In the genomic region with DNA sequence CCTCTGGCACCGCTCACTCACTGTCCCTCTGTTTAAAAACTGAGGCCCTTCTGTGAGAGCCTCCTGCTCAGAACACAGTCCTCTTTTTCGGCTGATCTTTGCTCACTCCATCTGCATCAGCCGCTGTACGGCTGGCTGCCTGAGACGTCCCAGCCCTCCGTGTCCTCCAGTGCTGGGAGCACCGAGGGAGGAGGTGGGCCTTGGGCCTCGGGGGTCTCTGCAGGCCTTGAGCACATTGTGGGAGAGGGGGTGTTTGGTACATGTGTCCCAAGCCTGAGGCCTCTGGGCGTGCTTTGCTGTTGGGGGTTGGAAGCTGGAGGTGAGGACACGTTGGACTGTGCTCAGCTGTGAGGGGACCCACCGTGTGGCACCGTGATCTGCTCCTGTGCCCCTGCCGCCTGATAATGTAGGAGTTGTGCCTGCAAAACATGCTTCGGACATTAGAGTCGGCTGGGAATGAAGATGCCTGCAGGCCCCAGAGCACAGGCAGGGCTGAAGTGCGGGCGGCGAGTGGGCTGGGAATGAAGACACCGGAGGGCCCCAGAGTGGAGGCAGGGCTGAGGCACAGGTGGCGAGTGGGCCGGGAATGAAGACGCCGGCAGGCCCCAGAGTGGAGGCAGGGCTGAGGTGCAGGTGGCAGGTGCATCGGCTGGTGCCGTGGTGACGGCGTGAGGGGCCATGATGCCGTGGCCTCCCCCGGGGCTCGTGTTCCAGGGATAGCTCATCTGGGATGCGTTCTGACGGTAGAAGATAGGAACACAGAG, we compare ENCODE assay signal across 13 cellular contexts.
"Had no signal": no experiment of that assay in that cellular context is flagged by ENCODE, and none has a peak within 500 bp of the region (broad histone marks: within the 10 kb centered on the region; RNA-seq: fewer than 3 reads in every experiment).

No MANE protein-coding gene starts in this region.

- H3K27ac Mint-ChIP-seq: activated naive CD4-positive, alpha-beta T cell treated with anti-CD3 and anti-CD28 coated beads, Interleukin-2, amount 50 U/mL, for 24 hours; effector memory CD8-positive, alpha-beta T cell; stimulated activated naive B cell treated with anti-CD40 and anti-IgM and Interleukin-4, amounts not matched to agents 10 μg/mL and 1 μg/mL and 100 μg/mL, for 72 hours had no signal

- H3K27me3 ChIP-seq: pancreas had no signal

- H3K36me3 ChIP-seq: pancreas, sigmoid colon had no signal

- H3K9me3 Mint-ChIP-seq: activated naive CD4-positive, alpha-beta T cell treated with anti-CD3 and anti-CD28 coated beads, Interleukin-2, amount 50 U/mL, for 24 hours; effector memory CD8-positive, alpha-beta T cell had no signal

- H3K9me3 ChIP-seq: left ventricle myocardium inferior, pancreas, sigmoid colon had no signal

- ATAC-seq: effector memory CD8-positive, alpha-beta T cell; pancreas; stimulated activated naive B cell treated with anti-CD40 and anti-IgM and Interleukin-4, amounts not matched to agents 10 μg/mL and 1 μg/mL and 100 μg/mL, for 72 hours had no signal

- H3K27ac ChIP-seq: pancreas, sigmoid colon had no signal

- H3K36me3 Mint-ChIP-seq: activated naive CD4-positive, alpha-beta T cell treated with anti-CD3 and anti-CD28 coated beads, Interleukin-2, amount 50 U/mL, for 24 hours had no signal

- H3K4me3 Mint-ChIP-seq: activated naive CD4-positive, alpha-beta T cell treated with anti-CD3 and anti-CD28 coated beads, Interleukin-2, amount 50 U/mL, for 24 hours; effector memory CD8-positive, alpha-beta T cell; stimulated activated naive B cell treated with anti-CD40 and anti-IgM and Interleukin-4, amounts not matched to agents 10 μg/mL and 1 μg/mL and 100 μg/mL, for 72 hours had no signal

- H3K27me3 Mint-ChIP-seq: activated naive CD4-positive, alpha-beta T cell treated with anti-CD3 and anti-CD28 coated beads, Interleukin-2, amount 50 U/mL, for 24 hours had no signal

- DNase-seq: activated CD4-positive, alpha-beta T cell treated with anti-CD3 and anti-CD28 coated beads for 1 hour; activated CD4-positive, alpha-beta T cell treated with anti-CD3 and anti-CD28 coated beads, Interleukin-2, amount 50 U/mL, for 4 hours; activated gamma-delta T cell; dermis blood vessel endothelial cell; effector memory CD8-positive, alpha-beta T cell; foreskin melanocyte; kidney; left ventricle myocardium inferior; pancreas; sigmoid colon; stimulated activated naive B cell treated with anti-CD40 and anti-IgM and Interleukin-4, amounts not matched to agents 10 μg/mL and 1 μg/mL and 100 μg/mL, for 72 hours; T-helper 2 cell had no signal

- H3K4me3 ChIP-seq: left ventricle myocardium inferior, pancreas, sigmoid colon had no signal
